Comparison of ENCODE assay signal across 1 cellular context in the genomic region with DNA sequence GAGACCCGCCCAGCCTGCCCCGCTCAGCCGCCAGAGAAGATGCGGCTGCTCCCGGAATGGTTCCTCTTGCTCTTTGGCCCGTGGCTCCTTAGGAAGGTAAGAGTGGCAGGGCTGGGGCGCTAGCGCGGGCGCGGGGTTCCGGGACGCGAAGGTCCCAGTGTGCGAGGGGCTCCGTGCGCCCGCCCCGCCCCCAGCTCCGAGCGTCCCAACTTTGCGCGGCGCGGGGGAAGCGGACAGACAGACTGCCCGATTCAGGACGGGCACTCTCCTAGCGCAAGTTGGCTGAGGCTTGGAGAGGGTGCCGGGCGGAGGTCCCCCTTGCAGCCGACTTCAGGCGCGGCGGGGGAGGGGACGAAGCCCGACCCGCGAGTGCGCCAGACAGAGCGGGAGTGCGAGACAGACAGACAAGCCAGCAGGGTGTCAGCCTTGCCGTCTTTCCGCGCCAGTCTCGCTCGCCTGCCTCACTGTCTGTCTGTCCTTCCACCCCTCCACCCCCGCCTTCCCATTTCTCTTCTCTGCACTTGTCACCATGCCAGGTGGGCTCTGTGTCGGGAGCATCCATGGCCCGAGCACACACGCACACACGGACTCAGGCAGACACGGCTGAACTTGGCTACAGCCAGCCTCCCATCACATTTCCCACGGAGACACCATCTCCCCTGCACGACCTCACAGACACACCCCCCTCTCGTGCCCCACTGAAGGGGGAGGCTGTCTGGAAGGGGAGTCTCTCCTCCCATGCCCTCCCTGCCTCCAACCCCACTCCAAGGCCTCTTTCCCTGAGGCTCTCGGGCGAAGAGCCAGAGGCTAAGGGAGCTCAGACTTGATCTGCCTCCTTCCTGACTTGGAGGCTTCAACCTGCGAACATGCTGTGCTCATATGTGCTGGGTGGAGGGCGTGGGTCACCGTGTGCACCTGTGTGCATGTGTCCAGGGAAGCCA.
TF ChIP-seq lines count a peak whose summit lies in the region.

No MANE protein-coding gene starts in this region.

TF ChIP-seq in HEK293, 187 proteins besides CTCF, POLR2A, EP300 and RAD21 (continued from another document and continues in another):
- TF ChIP-seq, protein P1, sequence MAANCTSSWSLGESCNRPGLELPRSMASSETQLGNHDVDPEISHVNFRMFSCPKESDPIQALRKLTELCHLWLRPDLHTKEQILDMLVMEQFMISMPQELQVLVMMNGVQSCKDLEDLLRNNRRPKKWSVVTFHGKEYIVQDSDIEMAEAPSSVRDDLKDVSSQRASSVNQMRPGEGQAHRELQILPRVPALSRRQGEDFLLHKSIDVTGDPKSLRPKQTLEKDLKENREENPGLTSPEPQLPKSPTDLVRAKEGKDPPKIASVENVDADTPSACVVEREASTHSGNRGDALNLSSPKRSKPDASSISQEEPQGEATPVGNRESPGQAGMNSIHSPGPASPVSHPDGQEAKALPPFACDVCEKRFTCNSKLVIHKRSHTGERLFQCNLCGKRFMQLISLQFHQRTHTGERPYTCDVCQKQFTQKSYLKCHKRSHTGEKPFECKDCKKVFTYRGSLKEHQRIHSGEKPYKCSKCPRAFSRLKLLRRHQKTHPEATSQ (tag by site-specific recombination; IDR thresholded peaks at IDR 0.05): no peak
- TF ChIP-seq GLIS1 (tag by site-specific recombination; IDR thresholded peaks at IDR 0.05) (peak; percentile 44), ZNF311 (tag by site-specific recombination; IDR thresholded peaks at IDR 0.05; ENCODE audit: borderline replicate concordance) (no peak), ZNF157 (tag by site-specific recombination; IDR thresholded peaks at IDR 0.05) (no peak), KLF8 (tag by site-specific recombination; IDR thresholded peaks at IDR 0.05) (peak; percentile 58; the same call in 1 of the 2 replicates), ZNF16 (tag by site-specific recombination; IDR thresholded peaks at IDR 0.05; ENCODE audit: low read depth) (no peak), ZNF112 (tag by site-specific recombination; IDR thresholded peaks at IDR 0.05) (no peak), YY1 (tag by site-specific recombination; IDR thresholded peaks at IDR 0.05) (no peak), ZNF394 (tag by site-specific recombination; IDR thresholded peaks at IDR 0.05; ENCODE audit: borderline replicate concordance) (no peak), ZFP3 (tag by site-specific recombination; IDR thresholded peaks at IDR 0.05; ENCODE audit: low read depth) (no peak), ZNF48 (tag by site-specific recombination; IDR thresholded peaks at IDR 0.05) (no peak), ZNF211 (tag by site-specific recombination; IDR thresholded peaks at IDR 0.05; ENCODE audit: low read depth) (no peak), IKZF3 (tag by site-specific recombination; IDR thresholded peaks at IDR 0.05) (peak; percentile 79; the same call in 1 of the 2 replicates), SCRT2 (tag by site-specific recombination; IDR thresholded peaks at IDR 0.05) (peak; percentile 67), ZNF248 (tag by site-specific recombination; IDR thresholded peaks at IDR 0.05) (no peak), ZNF776 (tag by site-specific recombination; IDR thresholded peaks at IDR 0.05; ENCODE audit: borderline replicate concordance) (no peak), SP7 (tag by site-specific recombination; IDR thresholded peaks at IDR 0.05) (no peak), ZBTB1 (tag by site-specific recombination; IDR thresholded peaks at IDR 0.05) (no peak), ZNF626 (tag by site-specific recombination; IDR thresholded peaks at IDR 0.05) (no peak), ZNF623 (tag by site-specific recombination; IDR thresholded peaks at IDR 0.05) (no peak), ZNF221 (tag by site-specific recombination; IDR thresholded peaks at IDR 0.05; ENCODE audit: borderline replicate concordance) (no peak), HOXA7 (CRISPR knock-in tag; IDR thresholded peaks at IDR 0.05; ENCODE audit: borderline replicate concordance) (no peak), ZNF146 (tag by site-specific recombination; IDR thresholded peaks at IDR 0.05) (no peak), GLI2 (tag by site-specific recombination; IDR thresholded peaks at IDR 0.05; ENCODE audit: borderline replicate concordance, low read depth) (no peak), BCL11A (tag by site-specific recombination; IDR thresholded peaks at IDR 0.05; ENCODE audit: low read depth) (no peak), ZNF114 (tag by site-specific recombination; IDR thresholded peaks at IDR 0.05) (no peak), SETDB1 (IDR thresholded peaks at IDR 0.05; ENCODE audit: insufficient read length, low read length) (no peak), ZNF555 (tag by site-specific recombination; conservative IDR thresholded peaks at IDR 0.05) (no peak), ZSCAN23 (tag by site-specific recombination; IDR thresholded peaks at IDR 0.05) (no peak), ZSCAN30 (tag by site-specific recombination; IDR thresholded peaks at IDR 0.05) (no peak; the same call in 1 of the 2 replicates), ZNF629 (tag by site-specific recombination; IDR thresholded peaks at IDR 0.05) (0 out of 2 replicates have a peak, but pooled peaks have one; percentile 31), ZNF701 (tag by site-specific recombination; IDR thresholded peaks at IDR 0.05) (no peak), ZNF175 (tag by site-specific recombination; IDR thresholded peaks at IDR 0.05) (no peak), ZNF354C (tag by site-specific recombination; IDR thresholded peaks at IDR 0.05; ENCODE audit: borderline replicate concordance, low read depth) (no peak), ZBTB8A (tag by site-specific recombination; IDR thresholded peaks at IDR 0.05) (peak; percentile 79), ZNF202 (tag by site-specific recombination; IDR thresholded peaks at IDR 0.05; ENCODE audit: borderline replicate concordance) (no peak), ZEB2 (tag by site-specific recombination; IDR thresholded peaks at IDR 0.05) (peak; percentile 88), ZNF473 (tag by site-specific recombination; IDR thresholded peaks at IDR 0.05) (no peak), ZNF624 (tag by site-specific recombination; IDR thresholded peaks at IDR 0.05) (no peak), YY2 (tag by site-specific recombination; IDR thresholded peaks at IDR 0.05) (peak; percentile 35; the same call in 1 of the 2 replicates), RBAK (tag by site-specific recombination; IDR thresholded peaks at IDR 0.05) (no peak), HOXD13 (CRISPR knock-in tag; IDR thresholded peaks at IDR 0.05; ENCODE audit: borderline replicate concordance) (no peak), ZNF792 (tag by site-specific recombination; IDR thresholded peaks at IDR 0.05) (no peak), GLIS2 (tag by site-specific recombination; IDR thresholded peaks at IDR 0.05) (peak; percentile 94), ZNF302 (tag by site-specific recombination; IDR thresholded peaks at IDR 0.05; ENCODE audit: low read depth) (no peak), ZNF560 (tag by site-specific recombination; IDR thresholded peaks at IDR 0.05; ENCODE audit: borderline replicate concordance) (no peak), KLF9 (tag by site-specific recombination; IDR thresholded peaks at IDR 0.05; ENCODE audit: low read depth) (peak; percentile 86), ZNF621 (tag by site-specific recombination; IDR thresholded peaks at IDR 0.05) (no peak), ZNF214 (tag by site-specific recombination; IDR thresholded peaks at IDR 0.05; ENCODE audit: borderline replicate concordance) (no peak), ZNF585B (tag by site-specific recombination; IDR thresholded peaks at IDR 0.05) (0 out of 2 replicates have a peak, but pooled peaks have one; percentile 24), ZNF596 (tag by site-specific recombination; IDR thresholded peaks at IDR 0.05) (no peak)
- TF ChIP-seq, protein P2, sequence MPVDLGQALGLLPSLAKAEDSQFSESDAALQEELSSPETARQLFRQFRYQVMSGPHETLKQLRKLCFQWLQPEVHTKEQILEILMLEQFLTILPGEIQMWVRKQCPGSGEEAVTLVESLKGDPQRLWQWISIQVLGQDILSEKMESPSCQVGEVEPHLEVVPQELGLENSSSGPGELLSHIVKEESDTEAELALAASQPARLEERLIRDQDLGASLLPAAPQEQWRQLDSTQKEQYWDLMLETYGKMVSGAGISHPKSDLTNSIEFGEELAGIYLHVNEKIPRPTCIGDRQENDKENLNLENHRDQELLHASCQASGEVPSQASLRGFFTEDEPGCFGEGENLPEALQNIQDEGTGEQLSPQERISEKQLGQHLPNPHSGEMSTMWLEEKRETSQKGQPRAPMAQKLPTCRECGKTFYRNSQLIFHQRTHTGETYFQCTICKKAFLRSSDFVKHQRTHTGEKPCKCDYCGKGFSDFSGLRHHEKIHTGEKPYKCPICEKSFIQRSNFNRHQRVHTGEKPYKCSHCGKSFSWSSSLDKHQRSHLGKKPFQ (tag by site-specific recombination; IDR thresholded peaks at IDR 0.05): no peak
- TF ChIP-seq, protein P3, sequence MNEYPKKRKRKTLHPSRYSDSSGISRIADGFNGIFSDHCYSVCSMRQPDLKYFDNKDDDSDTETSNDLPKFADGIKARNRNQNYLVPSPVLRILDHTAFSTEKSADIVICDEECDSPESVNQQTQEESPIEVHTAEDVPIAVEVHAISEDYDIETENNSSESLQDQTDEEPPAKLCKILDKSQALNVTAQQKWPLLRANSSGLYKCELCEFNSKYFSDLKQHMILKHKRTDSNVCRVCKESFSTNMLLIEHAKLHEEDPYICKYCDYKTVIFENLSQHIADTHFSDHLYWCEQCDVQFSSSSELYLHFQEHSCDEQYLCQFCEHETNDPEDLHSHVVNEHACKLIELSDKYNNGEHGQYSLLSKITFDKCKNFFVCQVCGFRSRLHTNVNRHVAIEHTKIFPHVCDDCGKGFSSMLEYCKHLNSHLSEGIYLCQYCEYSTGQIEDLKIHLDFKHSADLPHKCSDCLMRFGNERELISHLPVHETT (tag by site-specific recombination; IDR thresholded peaks at IDR 0.05): no peak
- TF ChIP-seq, protein P4, sequence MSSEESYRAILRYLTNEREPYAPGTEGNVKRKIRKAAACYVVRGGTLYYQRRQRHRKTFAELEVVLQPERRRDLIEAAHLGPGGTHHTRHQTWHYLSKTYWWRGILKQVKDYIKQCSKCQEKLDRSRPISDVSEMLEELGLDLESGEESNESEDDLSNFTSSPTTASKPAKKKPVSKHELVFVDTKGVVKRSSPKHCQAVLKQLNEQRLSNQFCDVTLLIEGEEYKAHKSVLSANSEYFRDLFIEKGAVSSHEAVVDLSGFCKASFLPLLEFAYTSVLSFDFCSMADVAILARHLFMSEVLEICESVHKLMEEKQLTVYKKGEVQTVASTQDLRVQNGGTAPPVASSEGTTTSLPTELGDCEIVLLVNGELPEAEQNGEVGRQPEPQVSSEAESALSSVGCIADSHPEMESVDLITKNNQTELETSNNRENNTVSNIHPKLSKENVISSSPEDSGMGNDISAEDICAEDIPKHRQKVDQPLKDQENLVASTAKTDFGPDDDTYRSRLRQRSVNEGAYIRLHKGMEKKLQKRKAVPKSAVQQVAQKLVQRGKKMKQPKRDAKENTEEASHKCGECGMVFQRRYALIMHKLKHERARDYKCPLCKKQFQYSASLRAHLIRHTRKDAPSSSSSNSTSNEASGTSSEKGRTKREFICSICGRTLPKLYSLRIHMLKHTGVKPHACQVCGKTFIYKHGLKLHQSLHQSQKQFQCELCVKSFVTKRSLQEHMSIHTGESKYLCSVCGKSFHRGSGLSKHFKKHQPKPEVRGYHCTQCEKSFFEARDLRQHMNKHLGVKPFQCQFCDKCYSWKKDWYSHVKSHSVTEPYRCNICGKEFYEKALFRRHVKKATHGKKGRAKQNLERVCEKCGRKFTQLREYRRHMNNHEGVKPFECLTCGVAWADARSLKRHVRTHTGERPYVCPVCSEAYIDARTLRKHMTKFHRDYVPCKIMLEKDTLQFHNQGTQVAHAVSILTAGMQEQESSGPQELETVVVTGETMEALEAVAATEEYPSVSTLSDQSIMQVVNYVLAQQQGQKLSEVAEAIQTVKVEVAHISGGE (tag by site-specific recombination; conservative IDR thresholded peaks at IDR 0.05; ENCODE audit: low read depth): no peak
- TF ChIP-seq, protein P5, sequence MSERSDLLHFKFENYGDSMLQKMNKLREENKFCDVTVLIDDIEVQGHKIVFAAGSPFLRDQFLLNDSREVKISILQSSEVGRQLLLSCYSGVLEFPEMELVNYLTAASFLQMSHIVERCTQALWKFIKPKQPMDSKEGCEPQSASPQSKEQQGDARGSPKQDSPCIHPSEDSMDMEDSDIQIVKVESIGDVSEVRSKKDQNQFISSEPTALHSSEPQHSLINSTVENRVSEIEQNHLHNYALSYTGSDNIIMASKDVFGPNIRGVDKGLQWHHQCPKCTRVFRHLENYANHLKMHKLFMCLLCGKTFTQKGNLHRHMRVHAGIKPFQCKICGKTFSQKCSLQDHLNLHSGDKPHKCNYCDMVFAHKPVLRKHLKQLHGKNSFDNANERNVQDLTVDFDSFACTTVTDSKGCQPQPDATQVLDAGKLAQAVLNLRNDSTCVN (tag by site-specific recombination; optimal IDR thresholded peaks at IDR 0.05): peak; percentile 87
- TF ChIP-seq, protein P6, sequence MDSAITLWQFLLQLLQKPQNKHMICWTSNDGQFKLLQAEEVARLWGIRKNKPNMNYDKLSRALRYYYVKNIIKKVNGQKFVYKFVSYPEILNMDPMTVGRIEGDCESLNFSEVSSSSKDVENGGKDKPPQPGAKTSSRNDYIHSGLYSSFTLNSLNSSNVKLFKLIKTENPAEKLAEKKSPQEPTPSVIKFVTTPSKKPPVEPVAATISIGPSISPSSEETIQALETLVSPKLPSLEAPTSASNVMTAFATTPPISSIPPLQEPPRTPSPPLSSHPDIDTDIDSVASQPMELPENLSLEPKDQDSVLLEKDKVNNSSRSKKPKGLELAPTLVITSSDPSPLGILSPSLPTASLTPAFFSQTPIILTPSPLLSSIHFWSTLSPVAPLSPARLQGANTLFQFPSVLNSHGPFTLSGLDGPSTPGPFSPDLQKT (IDR thresholded peaks at IDR 0.05; ENCODE audit: borderline replicate concordance, low read depth, low read length): no peak
- TF ChIP-seq, protein P7, sequence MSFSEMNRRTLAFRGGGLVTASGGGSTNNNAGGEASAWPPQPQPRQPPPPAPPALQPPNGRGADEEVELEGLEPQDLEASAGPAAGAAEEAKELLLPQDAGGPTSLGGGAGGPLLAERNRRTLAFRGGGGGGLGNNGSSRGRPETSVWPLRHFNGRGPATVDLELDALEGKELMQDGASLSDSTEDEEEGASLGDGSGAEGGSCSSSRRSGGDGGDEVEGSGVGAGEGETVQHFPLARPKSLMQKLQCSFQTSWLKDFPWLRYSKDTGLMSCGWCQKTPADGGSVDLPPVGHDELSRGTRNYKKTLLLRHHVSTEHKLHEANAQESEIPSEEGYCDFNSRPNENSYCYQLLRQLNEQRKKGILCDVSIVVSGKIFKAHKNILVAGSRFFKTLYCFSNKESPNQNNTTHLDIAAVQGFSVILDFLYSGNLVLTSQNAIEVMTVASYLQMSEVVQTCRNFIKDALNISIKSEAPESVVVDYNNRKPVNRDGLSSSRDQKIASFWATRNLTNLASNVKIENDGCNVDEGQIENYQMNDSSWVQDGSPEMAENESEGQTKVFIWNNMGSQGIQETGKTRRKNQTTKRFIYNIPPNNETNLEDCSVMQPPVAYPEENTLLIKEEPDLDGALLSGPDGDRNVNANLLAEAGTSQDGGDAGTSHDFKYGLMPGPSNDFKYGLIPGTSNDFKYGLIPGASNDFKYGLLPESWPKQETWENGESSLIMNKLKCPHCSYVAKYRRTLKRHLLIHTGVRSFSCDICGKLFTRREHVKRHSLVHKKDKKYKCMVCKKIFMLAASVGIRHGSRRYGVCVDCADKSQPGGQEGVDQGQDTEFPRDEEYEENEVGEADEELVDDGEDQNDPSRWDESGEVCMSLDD (tag by site-specific recombination; IDR thresholded peaks at IDR 0.05): peak; percentile 84
- TF ChIP-seq, protein P8, sequence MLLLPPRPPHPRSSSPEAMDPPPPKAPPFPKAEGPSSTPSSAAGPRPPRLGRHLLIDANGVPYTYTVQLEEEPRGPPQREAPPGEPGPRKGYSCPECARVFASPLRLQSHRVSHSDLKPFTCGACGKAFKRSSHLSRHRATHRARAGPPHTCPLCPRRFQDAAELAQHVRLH (tag by site-specific recombination; IDR thresholded peaks at IDR 0.05): no peak
